In genomic region chr12:121786441-121786825, GRCh38 we compare ENCODE assay signal across 8 cellular contexts. TPM values are rescaled to one million over a fixed set of nuclear protein-coding genes. Genes with fewer than 3 reads are reported as not detected.
DNase-seq lines count a peak whose midpoint lies in the region; ATAC-seq lines count a peak whose summit lies in the region.

No MANE protein-coding gene starts in this region.

- no CpG with 5 or more reads among the region's 6 CpGs for WGBS in neuronal stem cell (ENCODE audit: extremely low coverage in 2 of 2, insufficient read length in 2 of 2, insufficient replicate concordance in 1 of 2), 2 donors

- H2BK5ac ChIP-seq in neuronal stem cell (ENCODE audit: low read length) = no peak overlapping the region

- no peak overlapping the region for H2BK120ac ChIP-seq in neuronal stem cell (ENCODE audit: low read depth, low read length)

- H3K18ac ChIP-seq in neuronal stem cell (ENCODE audit: low read length) = no peak overlapping the region

- H3K4me2 ChIP-seq in neuronal stem cell (ENCODE audit: insufficient read depth, low read length, poor library complexity, severe bottlenecking) = no peak overlapping the region

- no peak overlapping the region for H3K14ac ChIP-seq in neuronal stem cell (ENCODE audit: low read length)

- no peak overlapping the region for H2BK15ac ChIP-seq in neuronal stem cell (ENCODE audit: low read length)

- H3K9me3 Mint-ChIP-seq in effector memory CD8-positive, alpha-beta T cell = no peaks in the 10 kb centered on the region

- H3K23ac ChIP-seq in neuronal stem cell (ENCODE audit: low read depth, low read length, poor library complexity) = no peak overlapping the region

- no peaks in the 10 kb centered on the region for H3K36me3 ChIP-seq in neuronal stem cell (replicated peaks in 1 of 2; ENCODE audit: control insufficient read depth in 2 of 2, insufficient read depth in 2 of 2, low read length in 2 of 2)

- H4K8ac ChIP-seq in neuronal stem cell (ENCODE audit: low read depth, low read length) = no peak overlapping the region

- DNase-seq in HCEC 1CT (peak; percentile 95), T-helper 17 cell (no peak), sciatic nerve (ENCODE audit: low spot score) (peak; percentile 60), neuronal stem cell (ENCODE audit: low spot score) (no peak), amygdala (lab: John Stamatoyannopoulos, UW) (no peak), SHP77 treated with DMSO at 0.1 percent for 48 hours (lab: John Stamatoyannopoulos, UW) (no peak)
- DNase-seq in effector memory CD8-positive, alpha-beta T cell = peak; percentile 49 to 57 (median 53)

- H3K9me3 ChIP-seq in T-helper 17 cell (ENCODE audit: control insufficient read depth, low read length, poor library complexity, severe bottlenecking) = no peaks in the 10 kb centered on the region
- no peaks in the 10 kb centered on the region for H3K9me3 ChIP-seq in neuronal stem cell (replicated peaks in 1 of 2; ENCODE audit: control insufficient read depth in 2 of 2, insufficient read depth in 1 of 2, low read depth in 1 of 2, low read length in 2 of 2)

- H3K4me3 ChIP-seq in neuronal stem cell (ENCODE audit: low read length in 2 of 2) = no peak overlapping the region

- no peak overlapping the region for H4K91ac ChIP-seq in neuronal stem cell (ENCODE audit: low read depth, low read length, poor library complexity)

- H3K27ac ChIP-seq in neuronal stem cell (replicated peaks; ENCODE audit: low read length) = no peak overlapping the region

- intact Hi-C loops in sciatic nerve (cut with DNase I) = no loop called here

- H3K27me3 Mint-ChIP-seq in T-helper 17 cell = no peaks in the 10 kb centered on the region
- H3K27me3 Mint-ChIP-seq in effector memory CD8-positive, alpha-beta T cell = no peaks in the 10 kb centered on the region

- peaks cover 69% of the 10 kb centered on the region for H3K4me1 Mint-ChIP-seq in T-helper 17 cell
- peaks cover 78 to 88% of the 10 kb centered on the region in 2 donors for H3K4me1 Mint-ChIP-seq in effector memory CD8-positive, alpha-beta T cell (ENCODE audit: low read depth in 2 of 2)

- H3K79me1 ChIP-seq in neuronal stem cell (ENCODE audit: low read depth, low read length) = no peaks in the 10 kb centered on the region

- H3K4ac ChIP-seq in neuronal stem cell (ENCODE audit: low read length) = no peak overlapping the region

- H3K9ac ChIP-seq in neuronal stem cell (ENCODE audit: low read depth, low read length, poor library complexity) = no peak overlapping the region

- no peak overlapping the region for H2AK5ac ChIP-seq in neuronal stem cell (ENCODE audit: low read depth, low read length)

- H3K4me3 Mint-ChIP-seq in T-helper 17 cell = peak overlapping the region; percentile 98
- peak overlapping the region; percentile 86 to 90 for H3K4me3 Mint-ChIP-seq in effector memory CD8-positive, alpha-beta T cell

- no peak overlapping the region for H2AFZ ChIP-seq in neuronal stem cell (ENCODE audit: low read length)

- ATAC-seq in T-helper 17 cell (no peak), sciatic nerve (no peak), HG02884 (IDR thresholded peaks at IDR 0.05; ENCODE audit: unreplicated experiment) (no peak)
- ATAC-seq in effector memory CD8-positive, alpha-beta T cell (replicated peaks) = peak; percentile 20

- peaks cover 8% of the 10 kb centered on the region for H3K36me3 Mint-ChIP-seq in T-helper 17 cell (ENCODE audit: low read depth)
- H3K36me3 Mint-ChIP-seq in effector memory CD8-positive, alpha-beta T cell (ENCODE audit: insufficient read depth) = peaks cover 75% of the 10 kb centered on the region

- H3K4me1 ChIP-seq in neuronal stem cell (ENCODE audit: control insufficient read depth in 2 of 2, insufficient read depth in 1 of 2, low read depth in 1 of 2, low read length in 2 of 2) = peaks cover 5 to 11% of the 10 kb centered on the region in 2 donors

- peak overlapping the region; percentile 100 for H3K27ac Mint-ChIP-seq in T-helper 17 cell
- H3K27ac Mint-ChIP-seq in effector memory CD8-positive, alpha-beta T cell = peak overlapping the region; percentile 98 to 100

- no peaks in the 10 kb centered on the region for H3K27me3 ChIP-seq in neuronal stem cell (ENCODE audit: control insufficient read depth in 3 of 3, insufficient read depth in 3 of 3, low read depth in 1 of 3, low read length in 3 of 3)

- H2BK12ac ChIP-seq in neuronal stem cell (ENCODE audit: low read length) = no peak overlapping the region

RNA-seq across cellular contexts. Expression of gene RHOF, which starts 7.1 kb away (rescaled TPM):
- total RNA-seq in T-helper 17 cell (100 to 1,000 TPM; 121 to 122 TPM), sciatic nerve (12.1 TPM)
- polyA plus RNA-seq in neuronal stem cell (2013, experiment 1 of 2) = 16.5 TPM
- 15.5 TPM for polyA plus RNA-seq in neuronal stem cell (2013, experiment 2 of 2)

RNA-seq across cellular contexts. Expression of gene SETD1B, which starts 17.4 kb away (rescaled TPM):
- total RNA-seq in T-helper 17 cell = 10 to 100 TPM; 54.5 to 64.1 TPM
- 26.3 TPM for total RNA-seq in sciatic nerve
- polyA plus RNA-seq in neuronal stem cell (2013, experiment 1 of 2) = 6.1 TPM
- 6.2 TPM for polyA plus RNA-seq in neuronal stem cell (2013, experiment 2 of 2)

Comparison
In these comparisons a context has a peak if more than half of its experiments do, and no peak if none do; other contexts are left out.
1. DNase-seq: peak in HCEC 1CT (single experiment), effector memory CD8-positive, alpha-beta T cell (3 of 3) and sciatic nerve (single experiment); none in T-helper 17 cell (0 of 3), neuronal stem cell (single experiment), amygdala (0 of 56) and SHP77 treated with DMSO at 0.1 percent for 48 hours (single experiment).